8 cellular contexts compared by ENCODE assay signal in genomic region chr15:74365619-74366445, GRCh38. TPM values are rescaled to one million over a fixed set of nuclear protein-coding genes. Genes with fewer than 3 reads are reported as not detected.
DNase-seq lines count a peak whose midpoint lies in the region; ATAC-seq and TF ChIP-seq lines count a peak whose summit lies in the region.

No MANE protein-coding gene starts in this region.

- H3K4me3 ChIP-seq in CD4-positive, alpha-beta memory T cell (ENCODE audit: low read length in 2 of 2), result no peak overlapping the region
- peak overlapping the region; percentile 47 for H3K4me3 ChIP-seq in SJSA1
- peak overlapping the region; percentile 36 to 62 (median 56) for H3K4me3 ChIP-seq in fibroblast of lung (replicated peaks in 1 of 4; ENCODE audit: control extremely low read depth in 1 of 4, insufficient read depth in 1 of 4, low read depth in 3 of 4, low read length in 4 of 4)

- peak; percentile 70 to 88 for ATAC-seq in naive thymus-derived CD8-positive, alpha-beta T cell
- ATAC-seq in GM21576 (IDR thresholded peaks at IDR 0.05; ENCODE audit: unreplicated experiment) (no peak), HG02840 (IDR thresholded peaks at IDR 0.05; ENCODE audit: low FRiP score, unreplicated experiment) (no peak)

- no peaks in the 10 kb centered on the region for H3K36me3 ChIP-seq in CD4-positive, alpha-beta memory T cell (ENCODE audit: insufficient read depth, low read length)
- H3K36me3 ChIP-seq in SJSA1 (no peaks in the 10 kb centered on the region), fibroblast of lung (ENCODE audit: control insufficient read depth, insufficient read depth, low read length) (no peaks in the 10 kb centered on the region)

- H3K79me2 ChIP-seq in fibroblast of lung (ENCODE audit: control insufficient read depth, insufficient read depth, low read length), result no peaks in the 10 kb centered on the region

- CTCF ChIA-PET in CD4-positive, alpha-beta memory T cell (lab: Charles Lee; ENCODE audit: partially characterized antibody), result interaction anchor here (2.0 kb wide), 1 partner anchor 10 kb away, joined by 7 read pairs; no protein-coding TSS in a partner anchor

- H3K27ac Mint-ChIP-seq in CD4-positive, alpha-beta memory T cell, result no peak overlapping the region
- peak overlapping the region in 1 of 10 donors; percentile 65 for H3K27ac Mint-ChIP-seq in naive thymus-derived CD8-positive, alpha-beta T cell

- peak overlapping the region in 7 of 8 donors; percentile 33 to 64 (median 49) for H3K4me3 Mint-ChIP-seq in CD4-positive, alpha-beta memory T cell
- peak overlapping the region; percentile 62 to 80 (median 74) for H3K4me3 Mint-ChIP-seq in naive thymus-derived CD8-positive, alpha-beta T cell

- H3K9me3 Mint-ChIP-seq in CD4-positive, alpha-beta memory T cell, result no peaks in the 10 kb centered on the region
- no peaks in the 10 kb centered on the region for H3K9me3 Mint-ChIP-seq in naive thymus-derived CD8-positive, alpha-beta T cell

- peak overlapping the region; percentile 77 for H2AFZ ChIP-seq in fibroblast of lung (ENCODE audit: low read length)

- peak overlapping the region; percentile 85 for H3K4me2 ChIP-seq in fibroblast of lung (ENCODE audit: extremely low read depth, insufficient read depth, low read length)

- peaks cover 5% of the 10 kb centered on the region for H3K4me1 ChIP-seq in CD4-positive, alpha-beta memory T cell (ENCODE audit: insufficient read depth, low read length)
- H3K4me1 ChIP-seq in SJSA1 (replicated peaks) (peaks cover 8% of the 10 kb centered on the region), fibroblast of lung (ENCODE audit: control insufficient read depth, extremely low read depth, insufficient read depth, low read length) (no peaks in the 10 kb centered on the region)

- POLR2A ChIA-PET in CD4-positive, alpha-beta memory T cell (lab: Charles Lee; ENCODE audit: partially characterized antibody), result no interaction called here
- POLR2A ChIA-PET in naive thymus-derived CD8-positive, alpha-beta T cell (lab: Charles Lee), result no interaction called here

- H3K4me1 Mint-ChIP-seq in CD4-positive, alpha-beta memory T cell, result peaks cover 0 to 4% (median 3%) of the 10 kb centered on the region in 4 donors
- H3K4me1 Mint-ChIP-seq in naive thymus-derived CD8-positive, alpha-beta T cell, result peaks cover 0 to 8% (median 1%) of the 10 kb centered on the region in 4 donors

- intact Hi-C loops in CD4-positive, alpha-beta memory T cell (cut with micrococcal nuclease), result no loop called here

- no peak overlapping the region for H3K27ac ChIP-seq in CD4-positive, alpha-beta memory T cell (ENCODE audit: low read depth, low read length)
- no peak overlapping the region for H3K27ac ChIP-seq in SJSA1
- no peak overlapping the region for H3K27ac ChIP-seq in fibroblast of lung (ENCODE audit: insufficient read depth, low read length)

- H3K36me3 Mint-ChIP-seq in CD4-positive, alpha-beta memory T cell, result no peaks in the 10 kb centered on the region
- H3K36me3 Mint-ChIP-seq in naive thymus-derived CD8-positive, alpha-beta T cell, result peaks cover 0 to 2% (median 0%) of the 10 kb centered on the region in 3 donors

- peak overlapping the region; percentile 63 for H3K9ac ChIP-seq in fibroblast of lung (ENCODE audit: insufficient read depth, low read length)

- H3K27me3 Mint-ChIP-seq in CD4-positive, alpha-beta memory T cell, result peaks cover 29% of the 10 kb centered on the region in 2 donors
- peaks cover 7 to 42% (median 22%) of the 10 kb centered on the region in 5 donors for H3K27me3 Mint-ChIP-seq in naive thymus-derived CD8-positive, alpha-beta T cell

- peaks cover 7% of the 10 kb centered on the region for H3K27me3 ChIP-seq in CD4-positive, alpha-beta memory T cell (ENCODE audit: insufficient read depth, low read length)
- peaks cover 37% of the 10 kb centered on the region for H3K27me3 ChIP-seq in SJSA1 (replicated peaks)
- peaks cover 1% of the 10 kb centered on the region for H3K27me3 ChIP-seq in fibroblast of lung (ENCODE audit: control insufficient read depth, insufficient read depth, low read length)

- DNase-seq in CD4-positive, alpha-beta memory T cell, result no peak
- DNase-seq in SJSA1 (ENCODE audit: low read depth in 1 of 2, low spot score in 2 of 2) (peak in 1 of 2 experiments; percentile 27), fibroblast of lung (ENCODE audit: low read depth in 2 of 2) (peak; percentile 55 to 59), UCSD-AML1 (lab: John Stamatoyannopoulos, UW; ENCODE audit: unreplicated experiment) (no peak), NCI-H146 treated with DMSO at 0.1 percent for 48 hours (lab: John Stamatoyannopoulos, UW; ENCODE audit: unreplicated experiment) (no peak)
- DNase-seq in naive thymus-derived CD8-positive, alpha-beta T cell, result peak in 4 of 10 donors; percentile 21 to 52 (median 28)

- TF ChIP-seq CTCF in fibroblast of lung (conservative IDR thresholded peaks at IDR 0.05 in 1 of 2, IDR thresholded peaks at IDR 0.05 in 1 of 2; ENCODE audit: low read depth in 1 of 2, low read length in 2 of 2), result no peak

- no peaks in the 10 kb centered on the region for H3K9me3 ChIP-seq in CD4-positive, alpha-beta memory T cell (ENCODE audit: control insufficient read depth in 1 of 2, low read length in 2 of 2)
- H3K9me3 ChIP-seq in SJSA1 (replicated peaks) (no peaks in the 10 kb centered on the region), fibroblast of lung (ENCODE audit: control insufficient read depth, insufficient read depth, low read depth, low read length) (no peaks in the 10 kb centered on the region)

- H4K20me1 ChIP-seq in fibroblast of lung (ENCODE audit: control insufficient read depth, extremely low read depth, insufficient read depth, low read length), result no peaks in the 10 kb centered on the region

RNA-seq across cellular contexts. Expression of gene CYP11A1, which starts 1.6 kb away (rescaled TPM):
- not detected for total RNA-seq in CD4-positive, alpha-beta memory T cell
- polyA plus RNA-seq in CD4-positive, alpha-beta memory T cell, result not detected
- total RNA-seq in SJSA1 (2014; rRNA removed; shearing (Covaris generic)), result 1.3 and 2.2 TPM in 2 replicates
- 0.33 and 0.51 TPM in 2 replicates for total RNA-seq in fibroblast of lung
- 0.05 and 0.07 TPM in 2 replicates for polyA plus RNA-seq in fibroblast of lung
- polyA plus RNA-seq in fibroblast of lung (2012), result 0.15 TPM in 1 of 2 replicates, not detected in the other
- polyA minus RNA-seq in fibroblast of lung (ENCODE audit: low replicate concordance), result 3.1 TPM in 1 of 2 replicates, not detected in the other
- not detected for total RNA-seq in naive thymus-derived CD8-positive, alpha-beta T cell
- polyA plus RNA-seq in naive thymus-derived CD8-positive, alpha-beta T cell, result not detected

Comparison
In these comparisons a context has a peak if more than half of its experiments do, and no peak if none do; other contexts are left out.
1. DNase-seq: peak in fibroblast of lung (2 of 2); none in CD4-positive, alpha-beta memory T cell (0 of 5), UCSD-AML1 (single experiment) and NCI-H146 treated with DMSO at 0.1 percent for 48 hours (single experiment).
2. H3K4me3 ChIP-seq: peak in SJSA1 (single experiment) and fibroblast of lung (4 of 4); none in CD4-positive, alpha-beta memory T cell (0 of 2).
3. ATAC-seq: peak in naive thymus-derived CD8-positive, alpha-beta T cell (2 of 2); none in GM21576 (single experiment) and HG02840 (single experiment).